In genomic region chr14:73607241-73607640, GRCh38 we compare ENCODE assay signal across 11 cellular contexts. TPM values are rescaled to one million over a fixed set of nuclear protein-coding genes. Genes with fewer than 3 reads are reported as not detected.
"Had no signal": no experiment of that assay in that cellular context is flagged by ENCODE, and none has a peak within 500 bp of the region (broad histone marks: within the 10 kb centered on the region; RNA-seq: fewer than 3 reads in every experiment).

No MANE protein-coding gene starts in this region.

- ATAC-seq: HCT116 had no signal

- H3K9ac ChIP-seq: GM23248, KMS-11 had no signal

- H2AFZ ChIP-seq: GM23248 had no signal

- FAIRE-seq: HTR-8/SVneo had no signal

- H3K4me1 ChIP-seq: HAP-1 had no signal

- H3K36me3 ChIP-seq: HAP-1 had no signal

- H3K27ac ChIP-seq: GM23248, KMS-11 had no signal

- DNase-seq: GM23248, GOT3, H7, IMR-90, KBM-7 had no signal

- H3K4me2 ChIP-seq: KMS-11 had no signal

- H3K4me3 ChIP-seq: GM23248, HAP-1 had no signal

RNA-seq across cellular contexts. Expression of gene ACOT6, which starts 5.1 kb away (rescaled TPM):
- total RNA-seq: GM23248, H4, H7, HT-29, IMR-90 had no signal
- polyA plus RNA-seq: GM23248, IMR-90 had no signal

RNA-seq across cellular contexts. Expression of gene HEATR4, which starts 48.5 kb away (rescaled TPM):
- total RNA-seq: H4, IMR-90 had no signal
- polyA plus RNA-seq: IMR-90 had no signal
